Comparison of ENCODE assay signal across 14 cellular contexts in genomic region chr15:40951764-40952163, GRCh38. TPM values are rescaled to one million over a fixed set of nuclear protein-coding genes. Genes with fewer than 3 reads are reported as not detected.
DNase-seq lines count a peak whose midpoint lies in the region; ATAC-seq and TF ChIP-seq lines count a peak whose summit lies in the region.
"Had no signal": no experiment of that assay in that cellular context is flagged by ENCODE, and none has a peak within 500 bp of the region (broad histone marks: within the 10 kb centered on the region; RNA-seq: fewer than 3 reads in every experiment).

No MANE protein-coding gene starts in this region.

- no peaks in the 10 kb centered on the region for H3K9me3 Mint-ChIP-seq in activated naive CD4-positive, alpha-beta T cell treated with anti-CD3 and anti-CD28 coated beads, Interleukin-2, amount 50 U/mL, for 24 hours
- H3K9me3 Mint-ChIP-seq in chondrocyte (ENCODE audit: low read depth): no peaks in the 10 kb centered on the region
- no peaks in the 10 kb centered on the region for H3K9me3 Mint-ChIP-seq in stimulated activated effector memory CD8-positive, alpha-beta T cell treated with anti-CD3 and anti-CD28 coated beads, Interleukin-12 subunit alpha, Interleukin-12 subunit beta, amount 100 ng/mL, for 72 hours

- no peak overlapping the region; the same call in 1 of the 2 replicates for H3K27ac ChIP-seq in PC-9

- peaks cover 29% of the 10 kb centered on the region for H3K4me1 Mint-ChIP-seq in activated naive CD4-positive, alpha-beta T cell treated with anti-CD3 and anti-CD28 coated beads, Interleukin-2, amount 50 U/mL, for 24 hours
- H3K4me1 Mint-ChIP-seq in chondrocyte (ENCODE audit: low read depth): peaks cover 41% of the 10 kb centered on the region
- H3K4me1 Mint-ChIP-seq in stimulated activated effector memory CD8-positive, alpha-beta T cell treated with anti-CD3 and anti-CD28 coated beads, Interleukin-12 subunit alpha, Interleukin-12 subunit beta, amount 100 ng/mL, for 72 hours: peaks cover 44% of the 10 kb centered on the region

- ATAC-seq in stimulated activated effector memory CD8-positive, alpha-beta T cell treated with anti-CD3 and anti-CD28 coated beads, Interleukin-12 subunit alpha, Interleukin-12 subunit beta, amount 100 ng/mL, for 72 hours: no peak
- no peak for ATAC-seq in HG02571 (IDR thresholded peaks at IDR 0.05; ENCODE audit: unreplicated experiment)

- no peak for DNase-seq in activated naive CD4-positive, alpha-beta T cell treated with anti-CD3 and anti-CD28 coated beads, Interleukin-2, amount 50 U/mL, for 16 hours
- DNase-seq in PC-9 (no peak), chondrocyte (ENCODE audit: low spot score) (no peak), SHP77 treated with DMSO at 0.1 percent for 48 hours (lab: John Stamatoyannopoulos, UW) (no peak), NCI-H2029 (lab: John Stamatoyannopoulos, UW) (no peak)
- no peak for DNase-seq in stimulated activated effector memory CD8-positive, alpha-beta T cell treated with anti-CD3 and anti-CD28 coated beads, Interleukin-12 subunit alpha, Interleukin-12 subunit beta, amount 100 ng/mL, for 72 hours (ENCODE audit: low spot score in 2 of 2)
- DNase-seq: AML-193, anterior cingulate cortex, dorsolateral prefrontal cortex, EL, NCI-H2171 treated with DMSO at 0.1 percent for 48 hours had no signal

- H3K27ac Mint-ChIP-seq in activated naive CD4-positive, alpha-beta T cell treated with anti-CD3 and anti-CD28 coated beads, Interleukin-2, amount 50 U/mL, for 24 hours: peak overlapping the region; percentile 98
- peak overlapping the region; percentile 97 for H3K27ac Mint-ChIP-seq in chondrocyte (ENCODE audit: unreplicated experiment)
- peak overlapping the region; percentile 92 for H3K27ac Mint-ChIP-seq in stimulated activated effector memory CD8-positive, alpha-beta T cell treated with anti-CD3 and anti-CD28 coated beads, Interleukin-12 subunit alpha, Interleukin-12 subunit beta, amount 100 ng/mL, for 72 hours

- H3K4me1 ChIP-seq in PC-9 (replicated peaks; ENCODE audit: insufficient read depth): peaks cover 13% of the 10 kb centered on the region

- peak overlapping the region; percentile 94 for H3K4me3 Mint-ChIP-seq in activated naive CD4-positive, alpha-beta T cell treated with anti-CD3 and anti-CD28 coated beads, Interleukin-2, amount 50 U/mL, for 24 hours
- H3K4me3 Mint-ChIP-seq in chondrocyte (ENCODE audit: unreplicated experiment): peak overlapping the region; percentile 93
- peak overlapping the region; percentile 85 for H3K4me3 Mint-ChIP-seq in stimulated activated effector memory CD8-positive, alpha-beta T cell treated with anti-CD3 and anti-CD28 coated beads, Interleukin-12 subunit alpha, Interleukin-12 subunit beta, amount 100 ng/mL, for 72 hours

- peaks cover 13% of the 10 kb centered on the region for H3K36me3 Mint-ChIP-seq in activated naive CD4-positive, alpha-beta T cell treated with anti-CD3 and anti-CD28 coated beads, Interleukin-2, amount 50 U/mL, for 24 hours
- peaks cover 14% of the 10 kb centered on the region for H3K36me3 Mint-ChIP-seq in chondrocyte (ENCODE audit: low read depth)
- H3K36me3 Mint-ChIP-seq in stimulated activated effector memory CD8-positive, alpha-beta T cell treated with anti-CD3 and anti-CD28 coated beads, Interleukin-12 subunit alpha, Interleukin-12 subunit beta, amount 100 ng/mL, for 72 hours: peaks cover 42% of the 10 kb centered on the region

- H3K79me2 ChIP-seq in PC-9 (ENCODE audit: low read depth): 0 out of 2 replicates have a peak, but pooled peaks cover 4% of the 10 kb centered on the region

- no peak overlapping the region for H2AFZ ChIP-seq in PC-9

- H3K4me3 ChIP-seq in PC-9: peak overlapping the region; percentile 83

- TF ChIP-seq CTCF in PC-9 (conservative IDR thresholded peaks at IDR 0.05) (no peak), chondrocyte (IDR thresholded peaks at IDR 0.05) (no peak)

- BruUV-seq in PC-9 (replicated peaks; lab: Mats Ljungman, UMichigan): no TSS peak

- H3K27me3 Mint-ChIP-seq in activated naive CD4-positive, alpha-beta T cell treated with anti-CD3 and anti-CD28 coated beads, Interleukin-2, amount 50 U/mL, for 24 hours: no peaks in the 10 kb centered on the region
- no peaks in the 10 kb centered on the region for H3K27me3 Mint-ChIP-seq in chondrocyte (ENCODE audit: low read depth)

- CTCF ChIA-PET in PC-9 (lab: Charles Lee): no interaction called here

- H3K36me3 ChIP-seq in PC-9 (ENCODE audit: low read depth): 0 out of 2 replicates have a peak, but pooled peaks cover 9% of the 10 kb centered on the region

- POLR2A ChIA-PET in PC-9 (lab: Charles Lee; ENCODE audit: unreplicated experiment): interaction anchor here (0.5 kb wide), 1 partner anchor 224 kb away, joined by 4 read pairs; no protein-coding TSS in a partner anchor

- peak overlapping the region; percentile 93 for H3K4me2 ChIP-seq in PC-9

- H4K20me1 ChIP-seq in PC-9 (ENCODE audit: insufficient read depth): peaks cover 23% of the 10 kb centered on the region

- H3K9me3 ChIP-seq in PC-9 (ENCODE audit: insufficient read depth, low read depth): no peaks in the 10 kb centered on the region

- no peaks in the 10 kb centered on the region for H3K9me2 ChIP-seq in PC-9 (ENCODE audit: insufficient read depth)

- intact Hi-C loops in PC-9 (cut with micrococcal nuclease; ENCODE audit: unreplicated experiment): loop anchor here (2.0 kb wide), 1 partner anchor 21 kb away; no protein-coding TSS in a partner anchor

- H3K27me3 ChIP-seq in PC-9 (ENCODE audit: insufficient read depth, low read depth): no peaks in the 10 kb centered on the region
- H3K27me3 ChIP-seq: dorsolateral prefrontal cortex had no signal

- peaks cover 8% of the 10 kb centered on the region for H3F3A ChIP-seq in PC-9 (ENCODE audit: insufficient read depth, low read depth)

RNA-seq across cellular contexts. Expression of gene CHAC1, which starts 1.5 kb away (rescaled TPM):
- total RNA-seq in PC-9 (2021): 5.3 and 8.6 TPM in 2 replicates
- total RNA-seq in chondrocyte: 2.8 to 78.5 TPM (median 77.6 TPM) in 3 replicates

RNA-seq across cellular contexts. Expression of gene DLL4, which starts 22.6 kb away (rescaled TPM):
- 0.48 and 0.55 TPM in 2 replicates for total RNA-seq in PC-9 (2021)
- total RNA-seq in chondrocyte: 0.36 to 0.45 TPM in 2 of 3 replicates, not detected in the other
- total RNA-seq: T-helper 1 cell treated with Interleukin-12 subunit alpha and Interleukin-12 subunit beta and Interleukin-4 antibody, amounts not matched to agents 30 ng/mL and 1 ng/mL, for 36 hours had no signal

RNA-seq across cellular contexts. Expression of gene VPS18, which starts 57.5 kb away (rescaled TPM):
- total RNA-seq in PC-9 (2021) (9.6 and 9.9 TPM in 2 replicates), chondrocyte (29.4 to 35.6 TPM (median 33.0 TPM) in 3 replicates)
